In the genomic region with DNA sequence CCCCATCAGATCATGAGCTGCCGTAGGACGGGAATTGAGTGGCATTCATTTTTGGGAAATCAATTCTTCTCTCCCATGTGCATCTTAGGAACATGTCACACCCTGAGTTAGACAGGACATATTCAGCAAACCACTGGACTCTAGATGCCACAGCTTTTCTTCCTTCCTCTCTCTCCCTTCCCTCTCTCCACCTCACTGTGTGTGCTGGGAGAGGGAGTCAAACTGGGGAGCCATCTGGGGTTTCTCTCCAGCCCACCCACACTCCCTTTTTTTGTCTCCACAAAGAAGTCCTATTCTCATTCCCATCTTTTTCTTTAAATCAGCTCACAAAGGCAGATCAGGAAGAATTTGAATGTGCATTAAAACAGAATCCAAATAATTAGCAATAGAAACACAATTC, we compare ENCODE assay signal across 24 cellular contexts. TPM values are rescaled to one million over a fixed set of nuclear protein-coding genes. Genes with fewer than 3 reads are reported as not detected.
DNase-seq lines count a peak whose midpoint lies in the region; ATAC-seq and TF ChIP-seq lines count a peak whose summit lies in the region.
"Had no signal": no experiment of that assay in that cellular context is flagged by ENCODE, and none has a peak within 500 bp of the region (broad histone marks: within the 10 kb centered on the region; RNA-seq: fewer than 3 reads in every experiment).

No MANE protein-coding gene starts in this region.

- H3K9ac ChIP-seq in HUES64 (ENCODE audit: low read depth, low read length): no peak overlapping the region; the same call in 1 of the 2 replicates
- H3K9ac ChIP-seq: BLaER1 treated with 17β-estradiol and CSF1 and Interleukin-3, amounts not matched to agents 10 nM and 100 nM had no signal

- no peaks in the 10 kb centered on the region for H3K9me3 ChIP-seq in HUES64 (ENCODE audit: insufficient read depth, low read depth, low read length)
- no peaks in the 10 kb centered on the region for H3K9me3 ChIP-seq in uterus
- H3K9me3 ChIP-seq: esophagus squamous epithelium, prostate gland, vagina had no signal

- H3K4me3 Mint-ChIP-seq in activated CD4-positive, alpha-beta T cell treated with anti-CD3 and anti-CD28 coated beads, Interleukin-2, amount 10 ng/mL, durations not matched to agents 7 days and 5 days: peak overlapping the region; percentile 52
- H3K4me3 Mint-ChIP-seq in activated T-helper 2 cell treated with anti-CD3 and anti-CD28 coated beads, Interferon-gamma antibody, Interleukin-2, Interleukin-4, amounts not matched to agents 10 μg/mL and 5 μg/mL and 100 μg/mL, durations not matched to agents 14 hours and 24 hours and 36 hours (ENCODE audit: low read depth): peak overlapping the region; percentile 55
- H3K4me3 Mint-ChIP-seq in natural killer cell treated with Interleukin-12 subunit alpha and Interleukin-12 subunit beta and Interleukin-15 and Interleukin-18, amount 100 ng/mL, for 72 hours: no peak overlapping the region

- intact Hi-C loops in activated T-helper 2 cell treated with anti-CD3 and anti-CD28 coated beads, Interferon-gamma antibody, Interleukin-2, Interleukin-4, amounts not matched to agents 10 μg/mL and 5 μg/mL and 100 μg/mL, durations not matched to agents 14 hours and 24 hours and 36 hours (cut with micrococcal nuclease): no loop called here
- intact Hi-C loops in uterus (cut with DNase I; ENCODE audit: low total_unique reads): no loop called here

- peaks cover 30% of the 10 kb centered on the region for H3K4me1 ChIP-seq in HUES64 (ENCODE audit: insufficient read depth, low read length)
- no peaks in the 10 kb centered on the region for H3K4me1 ChIP-seq in uterus
- H3K4me1 ChIP-seq: prostate gland, vagina had no signal

- no peak for DNase-seq in activated CD4-positive, alpha-beta T cell treated with anti-CD3 and anti-CD28 coated beads, Interleukin-2, amount 10 ng/mL, durations not matched to agents 7 days and 5 days
- DNase-seq in activated CD4-positive, alpha-beta T cell treated with anti-CD3 and anti-CD28 coated beads, Interleukin-2, amount 50 U/mL, for 1 hour: no peak
- DNase-seq in activated T-helper 2 cell treated with anti-CD3 and anti-CD28 coated beads, Interferon-gamma antibody, Interleukin-2, Interleukin-4, amounts not matched to agents 10 μg/mL and 5 μg/mL and 100 μg/mL, durations not matched to agents 14 hours and 24 hours and 36 hours (ENCODE audit: low spot score): no peak
- no peak for DNase-seq in natural killer cell treated with Interleukin-12 subunit alpha and Interleukin-12 subunit beta and Interleukin-15 and Interleukin-18, amount 100 ng/mL, for 72 hours (ENCODE audit: low spot score)
- DNase-seq in DMS153 (lab: John Stamatoyannopoulos, UW) (no peak), uterus (no peak)
- DNase-seq: activated CD4-positive, alpha-beta T cell treated with anti-CD3 and anti-CD28 coated beads for 48 hours; effector CD8-positive, alpha-beta T cell; esophagus squamous epithelium; left colon; NCI-H1436 treated with DMSO at 0.1 percent for 48 hours; NCI-H2171 treated with DMSO at 0.1 percent for 48 hours; small intestine; stimulated activated CD4-positive, alpha-beta T cell treated with anti-CD3 and anti-CD28 coated beads, Interleukin-4, amount 100 ng/mL, for 24 hours had no signal

- ATAC-seq in natural killer cell treated with Interleukin-12 subunit alpha and Interleukin-12 subunit beta and Interleukin-15 and Interleukin-18, amount 100 ng/mL, for 72 hours: no peak
- ATAC-seq in GM21737 (IDR thresholded peaks at IDR 0.05; ENCODE audit: unreplicated experiment): no peak
- ATAC-seq: GM12878, left colon had no signal

- H3K4me1 Mint-ChIP-seq in activated CD4-positive, alpha-beta T cell treated with anti-CD3 and anti-CD28 coated beads, Interleukin-2, amount 10 ng/mL, durations not matched to agents 7 days and 5 days: peaks cover 92% of the 10 kb centered on the region
- peaks cover 72% of the 10 kb centered on the region for H3K4me1 Mint-ChIP-seq in activated T-helper 2 cell treated with anti-CD3 and anti-CD28 coated beads, Interferon-gamma antibody, Interleukin-2, Interleukin-4, amounts not matched to agents 10 μg/mL and 5 μg/mL and 100 μg/mL, durations not matched to agents 14 hours and 24 hours and 36 hours (ENCODE audit: low read depth)
- peaks cover 16 to 27% of the 10 kb centered on the region in 2 donors for H3K4me1 Mint-ChIP-seq in natural killer cell treated with Interleukin-12 subunit alpha and Interleukin-12 subunit beta and Interleukin-15 and Interleukin-18, amount 100 ng/mL, for 72 hours (ENCODE audit: low read depth in 2 of 2)

- POLR2A ChIA-PET in activated CD4-positive, alpha-beta T cell treated with anti-CD3 and anti-CD28 coated beads, Interleukin-2, amount 10 ng/mL, durations not matched to agents 7 days and 5 days (lab: Charles Lee): interaction anchor here (1.0 to 2.5 kb wide), 2 partner anchors 15 to 19 kb away, joined by 3 to 13 read pairs; no protein-coding TSS in a partner anchor

- no peaks in the 10 kb centered on the region for H3K27me3 Mint-ChIP-seq in activated CD4-positive, alpha-beta T cell treated with anti-CD3 and anti-CD28 coated beads, Interleukin-2, amount 10 ng/mL, durations not matched to agents 7 days and 5 days
- no peaks in the 10 kb centered on the region for H3K27me3 Mint-ChIP-seq in activated T-helper 2 cell treated with anti-CD3 and anti-CD28 coated beads, Interferon-gamma antibody, Interleukin-2, Interleukin-4, amounts not matched to agents 10 μg/mL and 5 μg/mL and 100 μg/mL, durations not matched to agents 14 hours and 24 hours and 36 hours (ENCODE audit: low read depth)
- H3K27me3 Mint-ChIP-seq in natural killer cell treated with Interleukin-12 subunit alpha and Interleukin-12 subunit beta and Interleukin-15 and Interleukin-18, amount 100 ng/mL, for 72 hours: peaks cover 0 to 16% of the 10 kb centered on the region in 2 donors

- H3K27me3 ChIP-seq in HUES64 (ENCODE audit: insufficient read depth, low read length) (no peaks in the 10 kb centered on the region), uterus (no peaks in the 10 kb centered on the region)
- H3K27me3 ChIP-seq: BLaER1 treated with 17β-estradiol and CSF1 and Interleukin-3, amounts not matched to agents 10 nM and 100 nM; esophagus squamous epithelium; vagina had no signal

- H3K36me3 ChIP-seq in HUES64 (ENCODE audit: insufficient read depth, low read length): no peaks in the 10 kb centered on the region
- no peaks in the 10 kb centered on the region for H3K36me3 ChIP-seq in uterus
- H3K36me3 ChIP-seq: esophagus squamous epithelium, prostate gland, vagina had no signal

- H3K4me3 ChIP-seq in HUES64 (ENCODE audit: low read length): no peak overlapping the region
- no peak overlapping the region for H3K4me3 ChIP-seq in uterus
- H3K4me3 ChIP-seq: BLaER1 treated with 17β-estradiol and CSF1 and Interleukin-3, amounts not matched to agents 10 nM and 100 nM; esophagus squamous epithelium; GM12878; prostate gland; vagina had no signal

- peak overlapping the region; percentile 82; the same call in 1 of the 2 replicates for H3K27ac ChIP-seq in HUES64 (ENCODE audit: low read depth, low read length)
- no peak overlapping the region for H3K27ac ChIP-seq in uterus
- H3K27ac ChIP-seq: BLaER1 treated with 17β-estradiol and CSF1 and Interleukin-3, amounts not matched to agents 10 nM and 100 nM; esophagus squamous epithelium; vagina had no signal

- 98% methylated on average over 2 of the region's 2 CpGs for WGBS in HUES64

- peak overlapping the region; percentile 91 for H3K27ac Mint-ChIP-seq in activated CD4-positive, alpha-beta T cell treated with anti-CD3 and anti-CD28 coated beads, Interleukin-2, amount 10 ng/mL, durations not matched to agents 7 days and 5 days
- H3K27ac Mint-ChIP-seq in activated T-helper 2 cell treated with anti-CD3 and anti-CD28 coated beads, Interferon-gamma antibody, Interleukin-2, Interleukin-4, amounts not matched to agents 10 μg/mL and 5 μg/mL and 100 μg/mL, durations not matched to agents 14 hours and 24 hours and 36 hours: peak overlapping the region; percentile 91
- H3K27ac Mint-ChIP-seq in natural killer cell treated with Interleukin-12 subunit alpha and Interleukin-12 subunit beta and Interleukin-15 and Interleukin-18, amount 100 ng/mL, for 72 hours: peak overlapping the region; percentile 21 to 56

- peaks cover 78% of the 10 kb centered on the region for H3K36me3 Mint-ChIP-seq in activated CD4-positive, alpha-beta T cell treated with anti-CD3 and anti-CD28 coated beads, Interleukin-2, amount 10 ng/mL, durations not matched to agents 7 days and 5 days (ENCODE audit: low read depth)
- H3K36me3 Mint-ChIP-seq in activated T-helper 2 cell treated with anti-CD3 and anti-CD28 coated beads, Interferon-gamma antibody, Interleukin-2, Interleukin-4, amounts not matched to agents 10 μg/mL and 5 μg/mL and 100 μg/mL, durations not matched to agents 14 hours and 24 hours and 36 hours (ENCODE audit: low read depth): peaks cover 65% of the 10 kb centered on the region
- no peaks in the 10 kb centered on the region for H3K36me3 Mint-ChIP-seq in natural killer cell treated with Interleukin-12 subunit alpha and Interleukin-12 subunit beta and Interleukin-15 and Interleukin-18, amount 100 ng/mL, for 72 hours

- CTCF ChIA-PET in activated CD4-positive, alpha-beta T cell treated with anti-CD3 and anti-CD28 coated beads, Interleukin-2, amount 10 ng/mL, durations not matched to agents 7 days and 5 days (lab: Charles Lee): interaction anchor here (0.8 to 5.8 kb wide), 12 partner anchors 9 to 153 kb away, joined by 3 to 52 read pairs (median 4); a partner anchor contains a TSS

- no peak for TF ChIP-seq POLR2A in uterus (IDR thresholded peaks at IDR 0.05)

- peaks cover 12% of the 10 kb centered on the region for H3K9me3 Mint-ChIP-seq in activated CD4-positive, alpha-beta T cell treated with anti-CD3 and anti-CD28 coated beads, Interleukin-2, amount 10 ng/mL, durations not matched to agents 7 days and 5 days
- H3K9me3 Mint-ChIP-seq in activated T-helper 2 cell treated with anti-CD3 and anti-CD28 coated beads, Interferon-gamma antibody, Interleukin-2, Interleukin-4, amounts not matched to agents 10 μg/mL and 5 μg/mL and 100 μg/mL, durations not matched to agents 14 hours and 24 hours and 36 hours: peaks cover 4% of the 10 kb centered on the region
- peaks cover 3% of the 10 kb centered on the region for H3K9me3 Mint-ChIP-seq in natural killer cell treated with Interleukin-12 subunit alpha and Interleukin-12 subunit beta and Interleukin-15 and Interleukin-18, amount 100 ng/mL, for 72 hours

- no peak for TF ChIP-seq CTCF in uterus (IDR thresholded peaks at IDR 0.05)

RNA-seq across cellular contexts. Expression of a gene that starts 15.3 kb away (rescaled TPM):
- total RNA-seq in activated CD4-positive, alpha-beta T cell treated with anti-CD3 and anti-CD28 coated beads, Interleukin-2, amount 10 ng/mL, durations not matched to agents 7 days and 5 days: 100 to 1,000 TPM; 151 to 163 TPM
- not detected for polyA plus RNA-seq in HUES64 (2013, experiment 1 of 2)
- not detected for polyA plus RNA-seq in HUES64 (2013, experiment 2 of 2)
- total RNA-seq in activated T-helper 2 cell treated with anti-CD3 and anti-CD28 coated beads, Interferon-gamma antibody, Interleukin-2, Interleukin-4, amounts not matched to agents 10 μg/mL and 5 μg/mL and 100 μg/mL, durations not matched to agents 14 hours and 24 hours and 36 hours: 53.6 and 59.3 TPM in 2 replicates
- 1 to 10 TPM; 2.5 to 3.2 TPM for total RNA-seq in natural killer cell treated with Interleukin-12 subunit alpha and Interleukin-12 subunit beta and Interleukin-15 and Interleukin-18, amount 100 ng/mL, for 72 hours
- 1 to 10 TPM in 2 of 4 donors, under 1 TPM in 1, not detected in 1; 0.49 to 7.4 (median 1.5) TPM for total RNA-seq in uterus
- total RNA-seq: A673, astrocyte, SK-MEL-5 had no signal
- polyA plus RNA-seq: neural cell had no signal

Comparison
In these comparisons a context has a peak if more than half of its experiments do, and no peak if none do; other contexts are left out.
1. H3K27ac Mint-ChIP-seq: peak in every context shown above with its lines; median percentile 91 in activated CD4-positive, alpha-beta T cell treated with anti-CD3 and anti-CD28 coated beads, Interleukin-2, amount 10 ng/mL, durations not matched to agents 7 days and 5 days; 91 in activated T-helper 2 cell treated with anti-CD3 and anti-CD28 coated beads, Interferon-gamma antibody, Interleukin-2, Interleukin-4, amounts not matched to agents 10 μg/mL and 5 μg/mL and 100 μg/mL, durations not matched to agents 14 hours and 24 hours and 36 hours; 38 in natural killer cell treated with Interleukin-12 subunit alpha and Interleukin-12 subunit beta and Interleukin-15 and Interleukin-18, amount 100 ng/mL, for 72 hours.